Comparison of ENCODE assay signal across 16 cellular contexts in the genomic region with DNA sequence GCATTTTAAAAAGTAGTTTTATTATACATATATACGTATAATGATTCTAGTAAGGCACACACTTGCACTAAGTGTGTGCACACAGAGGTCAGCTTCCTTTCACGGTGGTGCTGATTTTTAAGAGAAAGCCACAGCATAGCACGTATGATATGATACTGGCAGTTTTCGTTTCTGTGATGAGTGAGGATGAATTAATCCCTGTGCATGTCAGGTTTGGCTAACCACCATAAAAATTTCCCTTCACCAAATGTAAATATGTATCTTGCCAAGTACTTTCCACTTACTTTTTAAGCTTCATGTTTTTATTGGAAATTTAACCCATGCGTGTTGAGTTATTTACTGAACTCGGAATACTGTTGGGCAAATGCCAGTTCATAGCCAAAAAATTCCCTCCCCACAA.
DNase-seq lines count a peak whose midpoint lies in the region; ATAC-seq, FAIRE-seq and TF ChIP-seq lines count a peak whose summit lies in the region.
"Had no signal": no experiment of that assay in that cellular context is flagged by ENCODE, and none has a peak within 500 bp of the region (broad histone marks: within the 10 kb centered on the region; RNA-seq: fewer than 3 reads in every experiment).

No MANE protein-coding gene starts in this region.

- 55% methylated on average over 6 of the region's 6 CpGs for WGBS in GM12878 (ENCODE audit: insufficient coverage, insufficient replicate concordance, low lambda C conversion rate, missing lambda C conversion rate)

- H3K4me1 Mint-ChIP-seq in WTC11, result peaks cover 7% of the 10 kb centered on the region

- BruUV-seq in GM12878 (replicated peaks; lab: Mats Ljungman, UMichigan), result no TSS peak

- RAD21 ChIA-PET in GM12878 (lab: Charles Lee; ENCODE audit: unreplicated experiment), result no interaction called here

- in situ Hi-C loops in GM12878 (cut with MboI), result loop anchor here (10.0 kb wide), 1 partner anchor 1082 kb away; no protein-coding TSS in a partner anchor

- H3K4me3 ChIP-seq in GM12878, result no peak overlapping the region
- H3K4me3 ChIP-seq in skeletal muscle satellite cell (ENCODE audit: low read length), result no peak overlapping the region
- H3K4me3 ChIP-seq: GM23338 had no signal

- no peaks in the 10 kb centered on the region for H3K27me3 Mint-ChIP-seq in WTC11 (ENCODE audit: low read depth)
- H3K27me3 Mint-ChIP-seq: IgD-negative memory B cell had no signal

- no peak for TF ChIP-seq RAD21 in GM12878 (IDR thresholded peaks at IDR 0.05; ENCODE audit: insufficient read depth, low read depth, low read length)

- H3K27me3 ChIP-seq in GM12878 (replicated peaks in 1 of 2; ENCODE audit: control insufficient read depth in 2 of 2, insufficient read depth in 2 of 2, low read length in 1 of 2) (no peaks in the 10 kb centered on the region), skeletal muscle satellite cell (ENCODE audit: control insufficient read depth, insufficient read depth, low read length) (no peaks in the 10 kb centered on the region)

- peaks cover 3% of the 10 kb centered on the region for H3K4me1 ChIP-seq in GM12878 (ENCODE audit: control insufficient read depth, insufficient read depth, low read length)
- H3K4me1 ChIP-seq in skeletal muscle satellite cell (ENCODE audit: control insufficient read depth, insufficient read depth, low read length), result peaks cover 34% of the 10 kb centered on the region

- H3K9me3 Mint-ChIP-seq in WTC11, result no peaks in the 10 kb centered on the region
- H3K9me3 Mint-ChIP-seq: GM23338, IgD-negative memory B cell had no signal

- no peak overlapping the region for H3K4me2 ChIP-seq in GM12878 (ENCODE audit: control insufficient read depth, insufficient read depth)
- H3K4me2 ChIP-seq in skeletal muscle satellite cell (ENCODE audit: low read length), result peak overlapping the region; percentile 13
- H3K4me2 ChIP-seq: GM23338 had no signal

- H4K20me1 ChIP-seq in GM12878 (ENCODE audit: control insufficient read depth, insufficient read depth), result no peaks in the 10 kb centered on the region

- no peak overlapping the region for H2AFZ ChIP-seq in GM12878 (ENCODE audit: control insufficient read depth, low read depth, low read length)
- H2AFZ ChIP-seq: GM23338 had no signal

- FAIRE-seq in GM12878 (lab: Jason Lieb, UNC), result no peak

- H3K27ac ChIP-seq in GM12878 (ENCODE audit: control insufficient read depth, insufficient read depth), result no peak overlapping the region
- H3K27ac ChIP-seq: RWPE1 had no signal

- TF ChIP-seq EP300 in GM12878 (IDR thresholded peaks at IDR 0.05; ENCODE audit: borderline replicate concordance in 1 of 2, control insufficient read depth in 1 of 2, low read depth in 2 of 2, low read length in 2 of 2), result no peak

- POLR2A ChIA-PET in GM12878 (lab: Charles Lee) (no interaction called here), WTC11 (lab: Charles Lee) (no interaction called here)

- ATAC-seq in GM12878, result peak; percentile 67
- ATAC-seq in WTC11, result no peak
- ATAC-seq in HG03025 (IDR thresholded peaks at IDR 0.05; ENCODE audit: low FRiP score, unreplicated experiment), result no peak
- ATAC-seq in GM18870 (IDR thresholded peaks at IDR 0.05; ENCODE audit: unreplicated experiment), result no peak
- ATAC-seq: GM23338 had no signal

- CTCF ChIA-PET in GM12878 (lab: Yijun Ruan, JAX), result interaction anchor here (0.7 to 3.4 kb wide), 4 partner anchors 9 to 656 kb away, joined by 3 to 10 read pairs (median 6); a partner anchor contains a TSS
- CTCF ChIA-PET in WTC11 (lab: Charles Lee), result interaction anchor here (1.1 kb wide), 1 partner anchor 53 kb away, joined by 3 read pairs; no protein-coding TSS in a partner anchor

- H3K27ac Mint-ChIP-seq in WTC11, result no peak overlapping the region
- H3K27ac Mint-ChIP-seq: GM23338, IgD-negative memory B cell had no signal

- intact Hi-C loops in GM12878 (cut with micrococcal nuclease; ENCODE audit: unreplicated experiment), result no loop called here

- H3K9me3 ChIP-seq in GM12878 (replicated peaks; ENCODE audit: control insufficient read depth, insufficient read depth, low read length) (no peaks in the 10 kb centered on the region), skeletal muscle satellite cell (replicated peaks; ENCODE audit: low read length) (no peaks in the 10 kb centered on the region)

- no peaks in the 10 kb centered on the region for H3K79me2 ChIP-seq in GM12878 (ENCODE audit: control insufficient read depth, insufficient read depth, low read length)

- DNase-seq in LHCN-M2 (ENCODE audit: low read depth), result peak; percentile 37
- no peak for DNase-seq in GM12878 (ENCODE audit: low read depth, low spot score)
- peak; percentile 19 for DNase-seq in iris pigment epithelial cell (ENCODE audit: low read depth)
- no peak for DNase-seq in WTC11 (ENCODE audit: low spot score)
- DNase-seq in AG20443 (ENCODE audit: low spot score), result no peak
- DNase-seq: AML-193, MV-4-11, NCI-H1436 treated with DMSO at 0.1 percent for 48 hours, NCI-H2081 treated with DMSO at 0.1 percent for 48 hours, NCI-H524 had no signal

- TF ChIP-seq CTCF in GM12878 (IDR thresholded peaks at IDR 0.05 in 2 of 3, conservative IDR thresholded peaks at IDR 0.05 in 1 of 3; ENCODE audit: control insufficient read depth in 2 of 3, extremely low read depth in 1 of 3, insufficient read depth in 1 of 3, low read depth in 3 of 3, low read length in 3 of 3), result no peak
- no peak for TF ChIP-seq CTCF in WTC11 (IDR thresholded peaks at IDR 0.05)

- no peak overlapping the region for H3K4me3 Mint-ChIP-seq in WTC11
- H3K4me3 Mint-ChIP-seq: GM23338, IgD-negative memory B cell had no signal

- SMC1A ChIA-PET in GM12878 (lab: Charles Lee; ENCODE audit: uncharacterized antibody, unreplicated experiment), result no interaction called here

- no peaks in the 10 kb centered on the region for H3K36me3 Mint-ChIP-seq in WTC11
- H3K36me3 Mint-ChIP-seq: IgD-negative memory B cell had no signal

- no peak overlapping the region for H3K9ac ChIP-seq in GM12878 (ENCODE audit: control insufficient read depth, insufficient read depth, low read length)
- no peak overlapping the region for H3K9ac ChIP-seq in skeletal muscle satellite cell (ENCODE audit: low read depth, low read length)

- no peak for TF ChIP-seq POLR2A in GM12878 (IDR thresholded peaks at IDR 0.05; ENCODE audit: low read depth, low read length)

- H3K36me3 ChIP-seq in GM12878 (ENCODE audit: control insufficient read depth in 2 of 2, insufficient read depth in 2 of 2, low read length in 1 of 2) (no peaks in the 10 kb centered on the region), skeletal muscle satellite cell (ENCODE audit: insufficient read depth, low read length) (no peaks in the 10 kb centered on the region)

TF ChIP-seq in GM12878, 131 proteins besides CTCF, POLR2A, EP300 and RAD21 (continues in another document):
- TF ChIP-seq SMARCA5 (IDR thresholded peaks at IDR 0.05) (no peak), NR2F1 (conservative IDR thresholded peaks at IDR 0.05) (0 out of 2 replicates have a peak, but pooled peaks have one; percentile 18), NRF1 (conservative IDR thresholded peaks at IDR 0.05; ENCODE audit: low read depth, low read length) (no peak), MXI1 (IDR thresholded peaks at IDR 0.05; ENCODE audit: low read depth, low read length) (no peak), BMI1 (IDR thresholded peaks at IDR 0.05; ENCODE audit: borderline replicate concordance) (no peak), FOXK2 (IDR thresholded peaks at IDR 0.05) (no peak)
- TF ChIP-seq, protein P1, sequence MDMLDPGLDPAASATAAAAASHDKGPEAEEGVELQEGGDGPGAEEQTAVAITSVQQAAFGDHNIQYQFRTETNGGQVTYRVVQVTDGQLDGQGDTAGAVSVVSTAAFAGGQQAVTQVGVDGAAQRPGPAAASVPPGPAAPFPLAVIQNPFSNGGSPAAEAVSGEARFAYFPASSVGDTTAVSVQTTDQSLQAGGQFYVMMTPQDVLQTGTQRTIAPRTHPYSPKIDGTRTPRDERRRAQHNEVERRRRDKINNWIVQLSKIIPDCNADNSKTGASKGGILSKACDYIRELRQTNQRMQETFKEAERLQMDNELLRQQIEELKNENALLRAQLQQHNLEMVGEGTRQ (IDR thresholded peaks at IDR 0.05; ENCODE audit: borderline replicate concordance, low read depth, low read length), result no peak

TF ChIP-seq in WTC11, 78 proteins besides CTCF, POLR2A, EP300 and RAD21:
- TF ChIP-seq NFYB (CRISPR knock-in tag; conservative IDR thresholded peaks at IDR 0.05; ENCODE audit: low read depth), result no peak
- TF ChIP-seq SMAD4 (CRISPR knock-in tag; IDR thresholded peaks at IDR 0.05), result no peak

Comparison
In these comparisons a context has a peak if more than half of its experiments do, and no peak if none do; other contexts are left out.
1. DNase-seq: peak in LHCN-M2 (single experiment) and iris pigment epithelial cell (single experiment); none in GM12878 (single experiment), WTC11 (single experiment) and AG20443 (single experiment).